ENCODE assay signal across 8 cellular contexts in genomic region chr4:83921124-83921523, GRCh38.
"Had no signal": no experiment of that assay in that cellular context is flagged by ENCODE, and none has a peak within 500 bp of the region (broad histone marks: within the 10 kb centered on the region; RNA-seq: fewer than 3 reads in every experiment).

No MANE protein-coding gene starts in this region.

- ATAC-seq: HepG2, K562 had no signal

- H3K4me1 Mint-ChIP-seq: IgD-negative memory B cell had no signal

- H3K27ac Mint-ChIP-seq: IgD-negative memory B cell had no signal

- H3K27me3 Mint-ChIP-seq: IgD-negative memory B cell had no signal

- DNase-seq: IMR-90, KBM-7, KG1 had no signal

- FAIRE-seq: HepG2, HTR-8/SVneo, K562 had no signal

- H3K36me3 Mint-ChIP-seq: IgD-negative memory B cell had no signal

- H3K4me3 Mint-ChIP-seq: IgD-negative memory B cell had no signal

- H3K27ac ChIP-seq: HL-60 had no signal

- H3K4me3 ChIP-seq: K562 had no signal
